ENCODE assay signal across 18 cellular contexts in genomic region chr6:118859517-118860064, GRCh38. TPM values are rescaled to one million over a fixed set of nuclear protein-coding genes. Genes with fewer than 3 reads are reported as not detected.
DNase-seq lines count a peak whose midpoint lies in the region; ATAC-seq, FAIRE-seq and TF ChIP-seq lines count a peak whose summit lies in the region.
"Had no signal": no experiment of that assay in that cellular context is flagged by ENCODE, and none has a peak within 500 bp of the region (broad histone marks: within the 10 kb centered on the region; RNA-seq: fewer than 3 reads in every experiment).

No MANE protein-coding gene starts in this region.

- no peak overlapping the region for H2AK5ac ChIP-seq in mesenchymal stem cell (ENCODE audit: low read length, severe bottlenecking)

- no peaks in the 10 kb centered on the region; the same call in 1 of the 2 replicates for H3K79me2 ChIP-seq in GM12878 (ENCODE audit: control insufficient read depth, insufficient read depth, low read length)

- POLR2A ChIA-PET in GM12878 (lab: Charles Lee) = interaction anchor here (1.2 kb wide), 1 partner anchor 14 kb away, joined by 3 read pairs; no protein-coding TSS in a partner anchor

- H3K4me1 ChIP-seq in GM12878 (ENCODE audit: control insufficient read depth, insufficient read depth, low read length) = no peaks in the 10 kb centered on the region
- peaks cover 5% of the 10 kb centered on the region for H3K4me1 ChIP-seq in mesenchymal stem cell (ENCODE audit: control insufficient read depth, insufficient read depth, low read depth, low read length)
- H3K4me1 ChIP-seq in Peyer's patch = peaks cover 0 to 6% (median 0%) of the 10 kb centered on the region in 4 donors

- TF ChIP-seq CTCF in GM12865 (IDR thresholded peaks at IDR 0.05; ENCODE audit: insufficient read depth, low read depth, low read length, missing control alignments) (no peak), GM12878 (IDR thresholded peaks at IDR 0.05 in 2 of 3, conservative IDR thresholded peaks at IDR 0.05 in 1 of 3; ENCODE audit: control insufficient read depth in 2 of 3, extremely low read depth in 1 of 3, insufficient read depth in 1 of 3, low read depth in 3 of 3, low read length in 3 of 3) (no peak), Peyer's patch (IDR thresholded peaks at IDR 0.05) (no peak), lower leg skin (IDR thresholded peaks at IDR 0.05) (no peak)

- no peak overlapping the region for H3K18ac ChIP-seq in mesenchymal stem cell (ENCODE audit: low read depth in 1 of 2, low read length in 2 of 2)

- in situ Hi-C loops in GM12878 (cut with MboI) = no loop called here

- TF ChIP-seq EP300 in GM12878 (IDR thresholded peaks at IDR 0.05; ENCODE audit: borderline replicate concordance in 1 of 2, control insufficient read depth in 1 of 2, low read depth in 2 of 2, low read length in 2 of 2) = no peak

- H2BK15ac ChIP-seq in mesenchymal stem cell (ENCODE audit: low read depth, poor library complexity, severe bottlenecking) = no peak overlapping the region

- RAD21 ChIA-PET in GM12878 (lab: Charles Lee; ENCODE audit: unreplicated experiment) = no interaction called here

- no peak overlapping the region for H3K4me2 ChIP-seq in GM12878 (ENCODE audit: control insufficient read depth, insufficient read depth)
- H3K4me2 ChIP-seq in mesenchymal stem cell (ENCODE audit: low read length, poor library complexity, severe bottlenecking) = no peak overlapping the region
- H3K4me2 ChIP-seq: KMS-11, smooth muscle cell had no signal

- TF ChIP-seq POLR2A in GM12878 (IDR thresholded peaks at IDR 0.05; ENCODE audit: low read depth, low read length) (no peak), Peyer's patch (IDR thresholded peaks at IDR 0.05) (no peak), lower leg skin (IDR thresholded peaks at IDR 0.05) (no peak)

- peak; percentile 53 for ATAC-seq in GM19025 (IDR thresholded peaks at IDR 0.05; ENCODE audit: low read depth, unreplicated experiment)
- peak; percentile 50 for ATAC-seq in HG03342 (IDR thresholded peaks at IDR 0.05; ENCODE audit: unreplicated experiment)
- no peak for ATAC-seq in GM12878

- FAIRE-seq in GM12878 (lab: Jason Lieb, UNC) = no peak
- FAIRE-seq: D721Med, kidney had no signal

- no peak overlapping the region for H4K91ac ChIP-seq in mesenchymal stem cell (ENCODE audit: low read length)

- H2BK120ac ChIP-seq in mesenchymal stem cell (ENCODE audit: low read depth, low read length) = no peak overlapping the region

- H3K27me3 ChIP-seq in GM12878 (replicated peaks in 1 of 2; ENCODE audit: control insufficient read depth in 2 of 2, insufficient read depth in 2 of 2, low read length in 1 of 2) (no peaks in the 10 kb centered on the region), mesenchymal stem cell (ENCODE audit: control insufficient read depth in 1 of 2, insufficient read depth in 1 of 2, low read length in 2 of 2) (no peaks in the 10 kb centered on the region), Peyer's patch (no peaks in the 10 kb centered on the region)

- H3K9ac ChIP-seq in GM12878 (ENCODE audit: control insufficient read depth, insufficient read depth, low read length) (no peak overlapping the region), mesenchymal stem cell (ENCODE audit: low read length) (no peak overlapping the region)
- H3K9ac ChIP-seq: GM23248, KMS-11 had no signal

- CTCF ChIA-PET in GM12878 (lab: Yijun Ruan, JAX) = interaction anchor here (1.0 kb wide), 1 partner anchor 36 kb away, joined by 4 read pairs; no protein-coding TSS in a partner anchor

- H3K4me3 ChIP-seq in GM12865 (ENCODE audit: low read depth, low read length) (no peak overlapping the region), GM12878 (no peak overlapping the region), mesenchymal stem cell (ENCODE audit: insufficient read depth in 1 of 2, low read depth in 1 of 2, low read length in 2 of 2) (no peak overlapping the region), Peyer's patch (no peak overlapping the region), lower leg skin (ENCODE audit: low read depth, poor library complexity, severe bottlenecking) (no peak overlapping the region)
- H3K4me3 ChIP-seq: GM23248, smooth muscle cell had no signal

- intact Hi-C loops in GM12878 (cut with micrococcal nuclease; ENCODE audit: unreplicated experiment) = no loop called here
- intact Hi-C loops in lower leg skin (cut with DNase I; ENCODE audit: low total_unique reads) = no loop called here

- no peak overlapping the region for H2BK5ac ChIP-seq in mesenchymal stem cell (ENCODE audit: low read depth, low read length, poor library complexity, severe bottlenecking)

- H3K36me3 ChIP-seq in GM12878 (ENCODE audit: control insufficient read depth in 2 of 2, insufficient read depth in 2 of 2, low read length in 1 of 2) = 0 out of 4 replicates have a peak, but pooled peaks cover 2% of the 10 kb centered on the region in 2 experiments
- H3K36me3 ChIP-seq in mesenchymal stem cell (ENCODE audit: control insufficient read depth in 1 of 2, insufficient read depth in 2 of 2, low read depth in 1 of 2, low read length in 2 of 2) = peaks cover 0 to 17% of the 10 kb centered on the region in 2 experiments
- no peaks in the 10 kb centered on the region for H3K36me3 ChIP-seq in Peyer's patch

- H2AFZ ChIP-seq in GM12878 (ENCODE audit: control insufficient read depth, low read depth, low read length) = peak overlapping the region; percentile 28
- no peak overlapping the region for H2AFZ ChIP-seq in mesenchymal stem cell (ENCODE audit: low read depth, low read length)
- H2AFZ ChIP-seq: GM23248 had no signal

- no peak overlapping the region for H3K4ac ChIP-seq in mesenchymal stem cell (ENCODE audit: low read depth in 1 of 2, low read length in 2 of 2)

- H3K27ac ChIP-seq in GM12878 (ENCODE audit: control insufficient read depth, insufficient read depth) (no peak overlapping the region), mesenchymal stem cell (ENCODE audit: low read length, poor library complexity, severe bottlenecking) (no peak overlapping the region), Peyer's patch (no peak overlapping the region)
- H3K27ac ChIP-seq: GM23248, KMS-11 had no signal

- no TSS peak for BruUV-seq in GM12878 (replicated peaks; lab: Mats Ljungman, UMichigan)

- H4K20me1 ChIP-seq in GM12878 (ENCODE audit: control insufficient read depth, insufficient read depth) = no peaks in the 10 kb centered on the region

- H3K23ac ChIP-seq in mesenchymal stem cell (ENCODE audit: low read length in 2 of 2) = no peak overlapping the region

- DNase-seq in GM12865 (ENCODE audit: low read depth) (peak; percentile 22), GM12878 (ENCODE audit: low read depth, low spot score) (no peak), COR-L47 (lab: John Stamatoyannopoulos, UW) (no peak), mesenchymal stem cell (no peak), Peyer's patch (no peak), lower leg skin (ENCODE audit: low spot score in 2 of 2) (no peak)
- DNase-seq: amygdala, GM23248, head of caudate nucleus, kidney, NCI-H187, NCI-H748 treated with DMSO at 0.1 percent for 48 hours, T-helper 9 cell had no signal

- no peak overlapping the region for H3K14ac ChIP-seq in mesenchymal stem cell (ENCODE audit: low read length in 2 of 2)

- H3K9me3 ChIP-seq in GM12878 (replicated peaks; ENCODE audit: control insufficient read depth, insufficient read depth, low read length) (peaks cover 5% of the 10 kb centered on the region; the same call in 2 of the 3 replicates), mesenchymal stem cell (ENCODE audit: control insufficient read depth, low read length) (no peaks in the 10 kb centered on the region), Peyer's patch (no peaks in the 10 kb centered on the region)

- no peak for TF ChIP-seq RAD21 in GM12878 (IDR thresholded peaks at IDR 0.05; ENCODE audit: insufficient read depth, low read depth, low read length)

- no peak overlapping the region for H2BK12ac ChIP-seq in mesenchymal stem cell (ENCODE audit: low read length in 2 of 2)

- WGBS in GM12878 (ENCODE audit: insufficient coverage, insufficient replicate concordance, low lambda C conversion rate, missing lambda C conversion rate) = 14% methylated on average over 3 of the region's 3 CpGs
- 60% methylated on average over 3 of the region's 3 CpGs for WGBS in mesenchymal stem cell
- 64 to 83% methylated on average over 3 of the region's 3 CpGs for WGBS in lower leg skin, 2 donors

- SMC1A ChIA-PET in GM12878 (lab: Charles Lee; ENCODE audit: uncharacterized antibody, unreplicated experiment) = interaction anchor here (1.0 to 1.2 kb wide), 3 partner anchors 16 to 31 kb away, joined by 3 to 4 read pairs (median 3); no protein-coding TSS in a partner anchor

- peaks cover 33% of the 10 kb centered on the region for H3K79me1 ChIP-seq in mesenchymal stem cell (replicated peaks; ENCODE audit: low read length, poor library complexity, severe bottlenecking)

- no peak overlapping the region for H4K8ac ChIP-seq in mesenchymal stem cell (ENCODE audit: low read length)

TF ChIP-seq in GM12878, 131 proteins besides CTCF, POLR2A, EP300 and RAD21 (continues in another document):
- no peak for TF ChIP-seq MTA2 (IDR thresholded peaks at IDR 0.05; ENCODE audit: low read depth)
- no peak for TF ChIP-seq TCF12 (IDR thresholded peaks at IDR 0.05; ENCODE audit: low read depth, low read length)
- TF ChIP-seq CHD4 (IDR thresholded peaks at IDR 0.05) = no peak
- no peak for TF ChIP-seq RFX5 (IDR thresholded peaks at IDR 0.05; ENCODE audit: low read depth, low read length)
- no peak for TF ChIP-seq SRF (IDR thresholded peaks at IDR 0.05; ENCODE audit: low read depth in 2 of 2, low read length in 2 of 2)
- no peak for TF ChIP-seq HDAC2 (IDR thresholded peaks at IDR 0.05)

RNA-seq across cellular contexts. Expression of gene ASF1A, which starts 34.4 kb away (rescaled TPM):
- 11.9 and 12.6 TPM in 2 replicates for total RNA-seq in GM12878 (2013; cell fraction: nucleolus; rRNA removed)
- total RNA-seq in GM12878 (2014; rRNA removed) = 34.7 and 42.2 TPM in 2 replicates
- total RNA-seq in GM12878 (2014; rRNA removed; fragmentation: Illumina TruSeq; extraction: Trizol) = 34.0 and 35.7 TPM in 2 replicates
- total RNA-seq in GM12878 (2021) = 37.2 and 41.1 TPM in 2 replicates
- 6.2 TPM for polyA plus RNA-seq in GM12878 (2011; ENCODE audit: low read depth)
- 25.8 and 39.0 TPM in 2 replicates for polyA plus RNA-seq in GM12878 (2011; rRNA removed)
- polyA plus RNA-seq in GM12878 (2011; cell fraction: cytosol; rRNA removed) = 6.7 and 9.5 TPM in 2 replicates
- 9.9 and 11.9 TPM in 2 replicates for polyA plus RNA-seq in GM12878 (2011; cell fraction: nucleus; rRNA removed)
- polyA plus RNA-seq in GM12878 (2012) = 12.4 and 12.8 TPM in 2 replicates
- polyA plus RNA-seq in GM12878 (2014; fragmentation: Illumina TruSeq; extraction: Trizol) = 28.3 and 35.5 TPM in 2 replicates
- 10 to 100 TPM; 25.3 to 26.0 TPM for polyA plus RNA-seq in GM12878 (2014; fragmentation: Nextera tagmentation; extraction: Ambion mirVana)
- 21.4 and 23.7 TPM in 2 replicates for polyA plus RNA-seq in GM12878 (2014; rRNA removed)
- 100 to 1,000 TPM in 1 of 2 experiments, 10 to 100 TPM in 1; 92.8 to 103 TPM for polyA plus RNA-seq in GM12878 (2016; fragmentation: Nextera tagmentation; extraction: Ambion mirVana)
- 7.1 and 10.8 TPM in 2 replicates for polyA minus RNA-seq in GM12878 (2011; rRNA and poly(A)+ RNA removed)
- polyA minus RNA-seq in GM12878 (2011; cell fraction: cytosol; rRNA and poly(A)+ RNA removed) = 6.5 and 9.6 TPM in 2 replicates
- polyA minus RNA-seq in GM12878 (2011; cell fraction: nucleus; rRNA and poly(A)+ RNA removed) = 7.9 and 12.1 TPM in 2 replicates
- polyA plus RNA-seq in mesenchymal stem cell (2013, experiment 1 of 2) = 18.2 TPM
- polyA plus RNA-seq in mesenchymal stem cell (2013, experiment 2 of 2) = 19.3 TPM
- total RNA-seq in Peyer's patch = 10 to 100 TPM in 1 of 4 donors, 1 to 10 TPM in 3; 5.5 to 14.0 (median 8.0) TPM
- 10 to 100 TPM in 3 of 4 donors, 1 to 10 TPM in 1; 6.9 to 15.4 (median 11.6) TPM for total RNA-seq in lower leg skin
